In the genomic region with DNA sequence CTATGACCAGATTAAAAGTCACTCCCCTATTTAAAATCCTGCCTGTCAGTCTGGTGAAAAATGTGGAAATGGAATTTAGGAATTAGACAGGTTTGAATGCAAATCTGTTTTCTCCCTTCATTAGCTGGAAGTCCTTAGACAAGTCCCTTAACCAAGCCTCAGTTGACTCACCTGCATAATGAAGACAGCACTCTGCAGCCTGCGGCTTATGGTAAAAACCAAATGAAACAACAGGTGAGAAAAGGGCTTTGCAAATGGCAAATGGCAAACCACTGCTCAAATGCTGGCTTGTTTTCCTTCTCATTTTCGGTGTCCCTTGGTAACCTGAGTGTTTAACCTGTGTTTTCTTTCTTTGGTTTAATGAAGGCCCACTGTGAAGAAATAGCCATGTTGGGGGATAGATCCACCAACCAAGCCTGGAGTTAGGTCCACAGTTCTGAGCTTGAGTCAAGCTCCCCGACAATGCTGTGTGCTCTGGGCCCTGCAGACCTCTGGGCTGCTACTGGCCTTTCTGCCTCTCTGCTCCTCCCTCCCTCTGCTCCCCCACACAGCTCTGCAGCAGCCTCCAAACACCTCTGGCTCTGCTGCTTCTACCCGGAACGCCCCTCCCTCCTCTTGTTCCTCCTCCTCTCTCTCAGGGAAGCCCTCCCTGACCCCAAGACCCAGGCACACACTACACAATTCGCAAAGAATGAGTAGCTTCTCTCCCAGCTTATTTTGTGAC, we compare ENCODE assay signal across 30 cellular contexts.
"Had no signal": no experiment of that assay in that cellular context is flagged by ENCODE, and none has a peak within 500 bp of the region (broad histone marks: within the 10 kb centered on the region; RNA-seq: fewer than 3 reads in every experiment).

No MANE protein-coding gene starts in this region.

- H3K27ac ChIP-seq: body of pancreas, left lung, pancreas, prostate gland, sigmoid colon, thyroid gland, upper lobe of left lung, vagina had no signal

- H3K4me3 ChIP-seq: body of pancreas, left lung, pancreas, prostate gland, sigmoid colon, thyroid gland, upper lobe of left lung, vagina had no signal

- H3K27me3 ChIP-seq: body of pancreas, pancreas, thyroid gland, upper lobe of left lung, vagina had no signal

- H3K36me3 ChIP-seq: left lung, pancreas, prostate gland, sigmoid colon, thyroid gland, upper lobe of left lung, vagina had no signal

- DNase-seq: activated B cell treated with CpG ODN at 0.5 μM for 24 hours; activated CD8-positive, alpha-beta memory T cell treated with anti-CD3 and anti-CD28 coated beads, Interleukin-2, amount 10 ng/mL, durations not matched to agents 7 days and 5 days; activated CD8-positive, alpha-beta T cell treated with anti-CD3 and anti-CD28 coated beads, Interleukin-2, amount 10 ng/mL, durations not matched to agents 7 days and 5 days; activated naive CD4-positive, alpha-beta T cell; activated T-cell treated with anti-CD3 and anti-CD28 coated beads, Interleukin-2, amount 50 U/mL, for 48 hours; anterior cingulate cortex; body of pancreas; foreskin fibroblast; head of caudate nucleus; hippocampal formation; kidney glomerular epithelial cell; left lung; naive B cell; nucleus accumbens; pancreas; retina; sigmoid colon; small intestine; stimulated activated CD4-positive, alpha-beta T cell treated with anti-CD3 and anti-CD28 coated beads, Interleukin-4, amount 100 ng/mL, for 4 hours; stimulated activated CD8-positive, alpha-beta memory T cell treated with anti-CD3 and anti-CD28 coated beads, Interleukin-4, amount 100 ng/mL, for 48 hours; stimulated activated naive CD8-positive, alpha-beta T cell treated with anti-CD3 and anti-CD28 coated beads, Interleukin-15, amount 100 ng/mL, for 72 hours; substantia nigra; T-helper 17 cell; T1000; thyroid gland; upper lobe of left lung had no signal

- ATAC-seq: activated CD8-positive, alpha-beta memory T cell treated with anti-CD3 and anti-CD28 coated beads, Interleukin-2, amount 10 ng/mL, durations not matched to agents 7 days and 5 days; activated CD8-positive, alpha-beta T cell treated with anti-CD3 and anti-CD28 coated beads, Interleukin-2, amount 10 ng/mL, durations not matched to agents 7 days and 5 days; body of pancreas; esophagus mucosa; left lung; pancreas; stimulated activated memory B cell treated with anti-CD40 and anti-IgM and Interleukin-4, amounts not matched to agents 10 μg/mL and 1 μg/mL and 100 μg/mL, for 72 hours; stimulated activated naive CD8-positive, alpha-beta T cell treated with anti-CD3 and anti-CD28 coated beads, Interleukin-15, amount 100 ng/mL, for 72 hours; T-helper 17 cell had no signal

- H3K9me3 ChIP-seq: body of pancreas, left lung, pancreas, prostate gland, sigmoid colon, thyroid gland, upper lobe of left lung, vagina had no signal

- H3K4me1 ChIP-seq: prostate gland had no signal
